Comparison of ENCODE assay signal across 24 cellular contexts in the genomic region with DNA sequence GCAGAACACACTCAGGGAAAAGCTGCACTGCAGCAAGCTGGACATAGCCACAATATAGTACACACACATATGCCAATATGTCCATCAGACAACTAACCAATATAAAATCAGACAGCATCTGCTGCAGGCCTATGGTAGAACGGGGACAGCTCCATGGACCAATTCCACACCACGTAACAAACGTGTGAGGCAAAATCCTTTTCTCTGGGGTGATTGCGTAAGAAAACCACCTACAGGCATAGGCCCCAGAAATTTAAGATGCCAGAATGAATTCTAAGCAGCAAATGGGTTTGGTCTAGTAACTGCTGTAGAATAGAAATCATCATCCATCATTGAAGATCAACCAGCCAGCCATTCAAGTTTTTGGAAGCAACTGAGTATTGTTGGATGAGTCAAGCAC.
"Had no signal": no experiment of that assay in that cellular context is flagged by ENCODE, and none has a peak within 500 bp of the region (broad histone marks: within the 10 kb centered on the region; RNA-seq: fewer than 3 reads in every experiment).

No MANE protein-coding gene starts in this region.

- H3K4me3 ChIP-seq: coronary artery, dorsolateral prefrontal cortex, esophagus squamous epithelium, gastrocnemius medialis, heart right ventricle, left lung, lower lobe of right lung, mucosa of descending colon had no signal

- H3K27me3 ChIP-seq: esophagus squamous epithelium, gastrocnemius medialis, heart right ventricle, left lung had no signal

- ATAC-seq: gastrocnemius medialis, heart right ventricle, left cardiac atrium, left lung, left ventricle myocardium superior, lower lobe of right lung, mucosa of descending colon had no signal

- H3K4me1 ChIP-seq: esophagus squamous epithelium, gastrocnemius medialis, heart right ventricle, left lung, lower lobe of right lung had no signal

- H3K36me3 ChIP-seq: esophagus squamous epithelium, gastrocnemius medialis, heart right ventricle, left lung, lower lobe of right lung had no signal

- DNase-seq: dermis blood vessel endothelial cell; dorsolateral prefrontal cortex; effector CD4-positive, alpha-beta T cell; effector memory CD4-positive, alpha-beta T cell; esophagus squamous epithelium; foreskin fibroblast; foreskin melanocyte; gastrocnemius medialis; glutamatergic neuron; head of caudate nucleus; heart right ventricle; hippocampal formation; left cardiac atrium; left lung; left ventricle myocardium superior; lower lobe of right lung; mesenchymal stem cell; mucosa of descending colon; naive B cell had no signal

- H3K27ac ChIP-seq: coronary artery, dorsolateral prefrontal cortex, esophagus squamous epithelium, gastrocnemius medialis, heart right ventricle, left lung, lower lobe of right lung had no signal

- H3K9me3 ChIP-seq: esophagus squamous epithelium, gastrocnemius medialis, heart right ventricle, left lung, lower lobe of right lung, mucosa of descending colon had no signal

- FAIRE-seq: colon, endothelial cell of umbilical vein, islet of Langerhans, keratinocyte had no signal
